ENCODE assay signal across 1 cellular context in genomic region chr3:158097571-158098553, GRCh38.
TF ChIP-seq lines count a peak whose summit lies in the region.

No MANE protein-coding gene starts in this region.

TF ChIP-seq in HepG2, 621 proteins besides CTCF, POLR2A, EP300 and RAD21 (continued from another document and continues in another):
- TF ChIP-seq GMEB2 (CRISPR knock-in tag; IDR thresholded peaks at IDR 0.05; ENCODE audit: low read depth) (no peak), ZNF282 (IDR thresholded peaks at IDR 0.05; ENCODE audit: partially characterized antibody) (no peak), HNF4A (CRISPR knock-in tag; IDR thresholded peaks at IDR 0.05) (peak; percentile 56; the same call in 1 of the 2 replicates), GLI4 (CRISPR knock-in tag; IDR thresholded peaks at IDR 0.05; ENCODE audit: borderline replicate concordance) (peak; percentile 99), ZMYM4 (CRISPR knock-in tag; IDR thresholded peaks at IDR 0.05) (peak; percentile 88), KLF15 (CRISPR knock-in tag; IDR thresholded peaks at IDR 0.05; ENCODE audit: borderline replicate concordance) (peak; percentile 80; the same call in 1 of the 2 replicates), KLF13 (CRISPR knock-in tag; IDR thresholded peaks at IDR 0.05) (peak; percentile 89; the same call in 1 of the 2 replicates), MEF2D (CRISPR knock-in tag; IDR thresholded peaks at IDR 0.05) (peak; percentile 84), SATB2 (CRISPR knock-in tag; IDR thresholded peaks at IDR 0.05) (0 out of 2 replicates have a peak, but pooled peaks have one; percentile 96), NFRKB (IDR thresholded peaks at IDR 0.05) (no peak), ZNF616 (CRISPR knock-in tag; IDR thresholded peaks at IDR 0.05; ENCODE audit: low read depth) (peak; percentile 94), BRD4 (CRISPR knock-in tag; IDR thresholded peaks at IDR 0.05) (peak; percentile 78; the same call in 1 of the 2 replicates), PBX2 (CRISPR knock-in tag; IDR thresholded peaks at IDR 0.05) (no peak), NCOA2 (CRISPR knock-in tag; IDR thresholded peaks at IDR 0.05) (peak; percentile 32; the same call in 1 of the 2 replicates), ZNF609 (CRISPR knock-in tag; IDR thresholded peaks at IDR 0.05; ENCODE audit: borderline replicate concordance) (peak; percentile 60), DNMT1 (CRISPR knock-in tag; IDR thresholded peaks at IDR 0.05) (0 out of 2 replicates have a peak, but pooled peaks have one; percentile 48), RBAK (CRISPR knock-in tag; IDR thresholded peaks at IDR 0.05) (no peak; the same call in 1 of the 2 replicates), MIXL1 (CRISPR knock-in tag; IDR thresholded peaks at IDR 0.05) (peak; percentile 78; the same call in 1 of the 2 replicates), ZNF205 (CRISPR knock-in tag; IDR thresholded peaks at IDR 0.05) (peak; percentile 63), ATF1 (CRISPR knock-in tag; IDR thresholded peaks at IDR 0.05) (no peak), ZNF646 (CRISPR knock-in tag; IDR thresholded peaks at IDR 0.05) (0 out of 2 replicates have a peak, but pooled peaks have one; percentile 38), ZBTB42 (CRISPR knock-in tag; IDR thresholded peaks at IDR 0.05) (peak; percentile 85; the same call in 1 of the 2 replicates), ZNF720 (CRISPR knock-in tag; IDR thresholded peaks at IDR 0.05) (peak; percentile 87), PHF8 (CRISPR knock-in tag; IDR thresholded peaks at IDR 0.05) (peak; percentile 94), JDP2 (CRISPR knock-in tag; IDR thresholded peaks at IDR 0.05; ENCODE audit: borderline replicate concordance) (no peak), PTBP1 (IDR thresholded peaks at IDR 0.05; ENCODE audit: low read depth, low read length, poor library complexity, severe bottlenecking) (peak; percentile 6), ZNF781 (CRISPR knock-in tag; IDR thresholded peaks at IDR 0.05; ENCODE audit: borderline replicate concordance, not compliant biosample characterization) (peak; percentile 96), ZNF124 (CRISPR knock-in tag; IDR thresholded peaks at IDR 0.05) (peak; percentile 80; the same call in 1 of the 2 replicates), MLLT10 (CRISPR knock-in tag; IDR thresholded peaks at IDR 0.05) (no peak), ZNF784 (CRISPR knock-in tag; IDR thresholded peaks at IDR 0.05; ENCODE audit: borderline replicate concordance) (peak; percentile 58; the same call in 1 of the 2 replicates), ZNF160 (CRISPR knock-in tag; IDR thresholded peaks at IDR 0.05) (0 out of 2 replicates have a peak, but pooled peaks have one; percentile 87), ZBTB44 (CRISPR knock-in tag; IDR thresholded peaks at IDR 0.05) (peak; percentile 97), ZNF224 (CRISPR knock-in tag; IDR thresholded peaks at IDR 0.05) (peak; percentile 85; the same call in 1 of the 2 replicates), UBTF (CRISPR knock-in tag; IDR thresholded peaks at IDR 0.05) (peak; percentile 80), ZNF543 (CRISPR knock-in tag; IDR thresholded peaks at IDR 0.05) (0 out of 2 replicates have a peak, but pooled peaks have one; percentile 49), ZNF101 (CRISPR knock-in tag; IDR thresholded peaks at IDR 0.05; ENCODE audit: borderline replicate concordance, low read depth) (0 out of 2 replicates have a peak, but pooled peaks have one; percentile 62)
